Comparison of ENCODE assay signal across 10 cellular contexts in the genomic region with DNA sequence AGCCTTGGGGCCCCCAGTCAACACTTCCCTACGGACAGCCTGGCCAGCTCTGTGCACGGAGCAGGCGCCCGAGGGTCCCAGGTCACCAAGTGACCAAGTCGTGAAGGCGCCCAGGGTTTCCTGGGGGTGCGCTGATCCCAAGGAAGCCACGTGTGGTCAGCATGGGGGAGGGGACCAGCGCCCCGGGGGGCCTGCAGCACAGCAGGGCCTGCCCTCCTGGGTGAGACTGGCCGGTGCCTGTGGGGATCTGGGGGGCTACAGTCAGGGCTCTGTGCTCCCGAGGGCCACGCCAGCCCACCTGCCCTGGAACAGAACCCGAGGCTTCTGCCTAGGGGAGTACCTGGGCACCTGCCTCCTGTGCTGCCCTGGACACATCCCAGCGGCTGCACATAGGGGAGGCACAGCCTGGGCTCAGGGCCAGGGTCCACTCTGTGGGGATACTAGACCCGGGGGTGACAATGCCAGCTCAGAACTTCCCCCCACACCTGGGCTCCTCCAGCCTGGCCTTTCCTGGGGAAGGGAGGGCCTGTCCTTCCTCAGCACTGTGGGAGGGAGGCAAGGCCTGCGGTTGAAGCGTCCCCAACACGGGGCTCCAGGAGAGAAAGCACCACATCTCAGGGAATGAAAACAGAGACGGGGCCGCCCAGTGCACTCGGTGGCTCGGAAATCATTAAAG. TPM values are rescaled to one million over a fixed set of nuclear protein-coding genes. Genes with fewer than 3 reads are reported as not detected.
A peak's percentile ranks its signal among the peaks of the same experiment; 100 is the strongest.
DNase-seq lines count a peak whose midpoint lies in the region; ATAC-seq and TF ChIP-seq lines count a peak whose summit lies in the region.
"Had no signal": no experiment of that assay in that cellular context is flagged by ENCODE, and none has a peak within 500 bp of the region (broad histone marks: within the 10 kb centered on the region; RNA-seq: fewer than 3 reads in every experiment).

No MANE protein-coding gene starts in this region.

- no peak for ATAC-seq in omental fat pad (ENCODE audit: low FRiP score)

- peaks cover 26 to 37% (median 35%) of the 10 kb centered on the region in 10 experiments for H3K4me1 ChIP-seq in BLaER1 treated with 17β-estradiol and CSF1 and Interleukin-3, amounts not matched to agents 10 nM and 100 nM
- H3K4me1 ChIP-seq in adipocyte (ENCODE audit: control insufficient read depth, insufficient read depth, low read length) (peaks cover 43% of the 10 kb centered on the region), right atrium auricular region (peaks cover 0 to 52% of the 10 kb centered on the region in 2 donors), rectal smooth muscle tissue (ENCODE audit: control insufficient read depth, insufficient read depth, low read length) (peaks cover 43% of the 10 kb centered on the region)

- peak overlapping the region; percentile 31 to 84 (median 56); a peak in 20 of 22 replicates for H3K4me2 ChIP-seq in BLaER1 treated with 17β-estradiol and CSF1 and Interleukin-3, amounts not matched to agents 10 nM and 100 nM

- H4K20me1 ChIP-seq in BLaER1 treated with 17β-estradiol and CSF1 and Interleukin-3, amounts not matched to agents 10 nM and 100 nM: no peaks in the 10 kb centered on the region; a peak in 1 of 22 replicates

- H3K4me3 ChIP-seq in BLaER1 treated with 17β-estradiol and CSF1 and Interleukin-3, amounts not matched to agents 10 nM and 100 nM: no peak overlapping the region
- peak overlapping the region; percentile 52 for H3K4me3 ChIP-seq in adipocyte (ENCODE audit: low read length)
- no peak overlapping the region for H3K4me3 ChIP-seq in right atrium auricular region
- H3K4me3 ChIP-seq in rectal smooth muscle tissue (ENCODE audit: low read length): peak overlapping the region; percentile 17

- no peaks in the 10 kb centered on the region; a peak in 3 of 22 replicates for H3K27me3 ChIP-seq in BLaER1 treated with 17β-estradiol and CSF1 and Interleukin-3, amounts not matched to agents 10 nM and 100 nM
- no peaks in the 10 kb centered on the region for H3K27me3 ChIP-seq in adipocyte (replicated peaks; ENCODE audit: control insufficient read depth, insufficient read depth, low read length)
- H3K27me3 ChIP-seq in right atrium auricular region: no peaks in the 10 kb centered on the region
- H3K27me3 ChIP-seq in rectal smooth muscle tissue (ENCODE audit: control insufficient read depth, insufficient read depth, low read length): no peaks in the 10 kb centered on the region

- peak overlapping the region in 3 of 11 experiments; percentile 5 to 51 (median 19); a peak in 3 of 22 replicates for H3K9ac ChIP-seq in BLaER1 treated with 17β-estradiol and CSF1 and Interleukin-3, amounts not matched to agents 10 nM and 100 nM
- H3K9ac ChIP-seq in adipocyte (ENCODE audit: low read length) (peak overlapping the region; percentile 82), rectal smooth muscle tissue (ENCODE audit: low read length) (peak overlapping the region; percentile 56)

- DNase-seq in adipocyte (ENCODE audit: low read depth) (no peak), right atrium auricular region (ENCODE audit: low spot score) (no peak), omental fat pad (ENCODE audit: low spot score) (no peak), midbrain (lab: John Stamatoyannopoulos, UW) (no peak), NCI-H524 treated with DMSO at 0.1 percent for 48 hours (lab: John Stamatoyannopoulos, UW) (no peak)
- no peak for DNase-seq in stimulated activated CD4-positive, alpha-beta T cell treated with anti-CD3 and anti-CD28 coated beads, Interleukin-1b, Interleukin-23, amount 100 ng/mL, for 48 hours
- DNase-seq: activated CD4-positive, alpha-beta T cell treated with anti-CD3 and anti-CD28 coated beads for 48 hours; NCI-H748 treated with DMSO at 0.1 percent for 48 hours had no signal

- peaks cover 0 to 17% (median 12%) of the 10 kb centered on the region in 11 experiments; a peak in 17 of 22 replicates for H3K9me3 ChIP-seq in BLaER1 treated with 17β-estradiol and CSF1 and Interleukin-3, amounts not matched to agents 10 nM and 100 nM (replicated peaks in 1 of 11)
- no peaks in the 10 kb centered on the region for H3K9me3 ChIP-seq in adipocyte (ENCODE audit: control insufficient read depth, low read length)
- no peaks in the 10 kb centered on the region for H3K9me3 ChIP-seq in right atrium auricular region

- no peaks in the 10 kb centered on the region for H3K36me3 ChIP-seq in BLaER1 treated with 17β-estradiol and CSF1 and Interleukin-3, amounts not matched to agents 10 nM and 100 nM
- H3K36me3 ChIP-seq in adipocyte (ENCODE audit: control insufficient read depth, insufficient read depth, low read length, severe bottlenecking) (no peaks in the 10 kb centered on the region), right atrium auricular region (no peaks in the 10 kb centered on the region), rectal smooth muscle tissue (ENCODE audit: control insufficient read depth, insufficient read depth, low read length) (no peaks in the 10 kb centered on the region)

- TF ChIP-seq CTCF in right atrium auricular region (IDR thresholded peaks at IDR 0.05): no peak
- TF ChIP-seq CTCF in omental fat pad (IDR thresholded peaks at IDR 0.05): no peak

- H3K27ac ChIP-seq in BLaER1 treated with 17β-estradiol and CSF1 and Interleukin-3, amounts not matched to agents 10 nM and 100 nM: peak overlapping the region in 1 of 11 experiments; percentile 16; a peak in 1 of 22 replicates
- H3K27ac ChIP-seq in right atrium auricular region (peak overlapping the region; percentile 88 to 96), rectal smooth muscle tissue (ENCODE audit: low read depth, low read length) (peak overlapping the region; percentile 94)

RNA-seq across cellular contexts. Expression of a gene that starts 6.2 kb away (rescaled TPM):
- total RNA-seq in right atrium auricular region (10 to 100 TPM in 1 of 2 donors, 1 to 10 TPM in 1; 5.8 to 12.0 TPM), omental fat pad (10 to 100 TPM; 17.5 to 48.9 (median 19.8) TPM)

Comparison
In these comparisons a context has a peak if more than half of its experiments do, and no peak if none do; other contexts are left out.
1. H3K4me3 ChIP-seq: peak in adipocyte (single experiment) and rectal smooth muscle tissue (single experiment); none in BLaER1 treated with 17β-estradiol and CSF1 and Interleukin-3, amounts not matched to agents 10 nM and 100 nM (0 of 10) and right atrium auricular region (0 of 2).